Comparison of ENCODE assay signal across 33 cellular contexts in genomic region chr2:170201262-170201661, GRCh38. TPM values are rescaled to one million over a fixed set of nuclear protein-coding genes. Genes with fewer than 3 reads are reported as not detected.
"Had no signal": no experiment of that assay in that cellular context is flagged by ENCODE, and none has a peak within 500 bp of the region (broad histone marks: within the 10 kb centered on the region; RNA-seq: fewer than 3 reads in every experiment).

No MANE protein-coding gene starts in this region.

- FAIRE-seq: astrocyte, endothelial cell of umbilical vein, keratinocyte, small intestine, urothelium cell line had no signal

- ATAC-seq: activated CD4-positive, CD25-positive, alpha-beta regulatory T cell treated with anti-CD3 and anti-CD28 coated beads, Interleukin-2, amount 50 U/mL, for 24 hours; effector memory CD8-positive, alpha-beta T cell; gastroesophageal sphincter; left cardiac atrium; stimulated activated effector memory CD8-positive, alpha-beta T cell treated with anti-CD3 and anti-CD28 coated beads, Interleukin-12 subunit alpha, Interleukin-12 subunit beta, amount 100 ng/mL, for 72 hours had no signal

- H3K9me3 ChIP-seq: gastroesophageal sphincter, ovary, sigmoid colon, thoracic aorta had no signal

- H3K36me3 ChIP-seq: gastroesophageal sphincter, ovary, sigmoid colon, thoracic aorta, WERI-Rb-1 had no signal

- H3K27me3 Mint-ChIP-seq: progenitor cell of endocrine pancreas had no signal

- H3K36me3 Mint-ChIP-seq: stimulated activated effector memory CD8-positive, alpha-beta T cell treated with anti-CD3 and anti-CD28 coated beads, Interleukin-12 subunit alpha, Interleukin-12 subunit beta, amount 100 ng/mL, for 72 hours had no signal

- H3K4me3 ChIP-seq: gastroesophageal sphincter, ovary, sigmoid colon, thoracic aorta had no signal

- DNase-seq: activated CD4-positive, alpha-beta memory T cell treated with anti-CD3 and anti-CD28 coated beads, Interleukin-2, amount 10 ng/mL, durations not matched to agents 7 days and 5 days; activated CD4-positive, alpha-beta T cell treated with anti-CD3 and anti-CD28 coated beads for 48 hours; activated CD8-positive, alpha-beta memory T cell treated with anti-CD3 and anti-CD28 coated beads, Interleukin-2, amount 50 U/mL, for 48 hours; activated gamma-delta T cell; activated naive CD4-positive, alpha-beta T cell treated with anti-CD3 and anti-CD28 coated beads, Interleukin-2, amount 50 U/mL, for 16 hours; activated T-cell treated with anti-CD3 and anti-CD28 coated beads, Interleukin-2, amount 50 U/mL, for 24 hours; amniotic stem cell; caudate nucleus; cortex of kidney; effector memory CD8-positive, alpha-beta T cell; hippocampal formation; left cardiac atrium; mammary epithelial cell; ovary; sigmoid colon; small intestine; stimulated activated CD4-positive, alpha-beta T cell treated with anti-CD3 and anti-CD28 coated beads, Interleukin-4, amount 100 ng/mL, for 24 hours; T1000; trophoblast cell; WERI-Rb-1 had no signal

- H3K4me1 Mint-ChIP-seq: activated CD4-positive, alpha-beta memory T cell treated with anti-CD3 and anti-CD28 coated beads, Interleukin-2, amount 10 ng/mL, durations not matched to agents 7 days and 5 days; stimulated activated effector memory CD8-positive, alpha-beta T cell treated with anti-CD3 and anti-CD28 coated beads, Interleukin-12 subunit alpha, Interleukin-12 subunit beta, amount 100 ng/mL, for 72 hours had no signal

- H3K27me3 ChIP-seq: gastroesophageal sphincter, ovary, sigmoid colon had no signal

- H3K4me1 ChIP-seq: gastroesophageal sphincter, sigmoid colon had no signal

- H3K9me3 Mint-ChIP-seq: activated CD4-positive, alpha-beta memory T cell treated with anti-CD3 and anti-CD28 coated beads, Interleukin-2, amount 10 ng/mL, durations not matched to agents 7 days and 5 days; activated T-cell treated with anti-CD3 and anti-CD28 coated beads, Interleukin-2, amount 50 U/mL, for 24 hours; effector memory CD8-positive, alpha-beta T cell; nephron; stimulated activated effector memory CD8-positive, alpha-beta T cell treated with anti-CD3 and anti-CD28 coated beads, Interleukin-12 subunit alpha, Interleukin-12 subunit beta, amount 100 ng/mL, for 72 hours; stimulated activated naive CD8-positive, alpha-beta T cell treated with anti-CD3 and anti-CD28 coated beads, Interleukin-15, Interleukin-2, amounts not matched to agents 100 ng/mL and 50 ng/mL, for 24 hours had no signal

- H3K27ac Mint-ChIP-seq: activated CD4-positive, alpha-beta memory T cell treated with anti-CD3 and anti-CD28 coated beads, Interleukin-2, amount 10 ng/mL, durations not matched to agents 7 days and 5 days; activated T-cell treated with anti-CD3 and anti-CD28 coated beads, Interleukin-2, amount 50 U/mL, for 24 hours; effector memory CD8-positive, alpha-beta T cell; nephron; progenitor cell of endocrine pancreas; stimulated activated effector memory CD8-positive, alpha-beta T cell treated with anti-CD3 and anti-CD28 coated beads, Interleukin-12 subunit alpha, Interleukin-12 subunit beta, amount 100 ng/mL, for 72 hours; stimulated activated naive CD8-positive, alpha-beta T cell treated with anti-CD3 and anti-CD28 coated beads, Interleukin-15, Interleukin-2, amounts not matched to agents 100 ng/mL and 50 ng/mL, for 24 hours had no signal

- H3K27ac ChIP-seq: gastroesophageal sphincter, ovary, sigmoid colon, thoracic aorta, WERI-Rb-1 had no signal

- H3K4me3 Mint-ChIP-seq: activated CD4-positive, alpha-beta memory T cell treated with anti-CD3 and anti-CD28 coated beads, Interleukin-2, amount 10 ng/mL, durations not matched to agents 7 days and 5 days; activated T-cell treated with anti-CD3 and anti-CD28 coated beads, Interleukin-2, amount 50 U/mL, for 24 hours; effector memory CD8-positive, alpha-beta T cell; nephron; stimulated activated effector memory CD8-positive, alpha-beta T cell treated with anti-CD3 and anti-CD28 coated beads, Interleukin-12 subunit alpha, Interleukin-12 subunit beta, amount 100 ng/mL, for 72 hours; stimulated activated naive CD8-positive, alpha-beta T cell treated with anti-CD3 and anti-CD28 coated beads, Interleukin-15, Interleukin-2, amounts not matched to agents 100 ng/mL and 50 ng/mL, for 24 hours had no signal

RNA-seq across cellular contexts. Expression of gene MYO3B, which starts 23.3 kb away (rescaled TPM):
- total RNA-seq: astrocyte, chondrocyte, endothelial cell of umbilical vein, gastroesophageal sphincter, left cardiac atrium, progenitor cell of endocrine pancreas, sigmoid colon, thoracic aorta had no signal
- polyA plus RNA-seq: liver had no signal
